In the genomic region with DNA sequence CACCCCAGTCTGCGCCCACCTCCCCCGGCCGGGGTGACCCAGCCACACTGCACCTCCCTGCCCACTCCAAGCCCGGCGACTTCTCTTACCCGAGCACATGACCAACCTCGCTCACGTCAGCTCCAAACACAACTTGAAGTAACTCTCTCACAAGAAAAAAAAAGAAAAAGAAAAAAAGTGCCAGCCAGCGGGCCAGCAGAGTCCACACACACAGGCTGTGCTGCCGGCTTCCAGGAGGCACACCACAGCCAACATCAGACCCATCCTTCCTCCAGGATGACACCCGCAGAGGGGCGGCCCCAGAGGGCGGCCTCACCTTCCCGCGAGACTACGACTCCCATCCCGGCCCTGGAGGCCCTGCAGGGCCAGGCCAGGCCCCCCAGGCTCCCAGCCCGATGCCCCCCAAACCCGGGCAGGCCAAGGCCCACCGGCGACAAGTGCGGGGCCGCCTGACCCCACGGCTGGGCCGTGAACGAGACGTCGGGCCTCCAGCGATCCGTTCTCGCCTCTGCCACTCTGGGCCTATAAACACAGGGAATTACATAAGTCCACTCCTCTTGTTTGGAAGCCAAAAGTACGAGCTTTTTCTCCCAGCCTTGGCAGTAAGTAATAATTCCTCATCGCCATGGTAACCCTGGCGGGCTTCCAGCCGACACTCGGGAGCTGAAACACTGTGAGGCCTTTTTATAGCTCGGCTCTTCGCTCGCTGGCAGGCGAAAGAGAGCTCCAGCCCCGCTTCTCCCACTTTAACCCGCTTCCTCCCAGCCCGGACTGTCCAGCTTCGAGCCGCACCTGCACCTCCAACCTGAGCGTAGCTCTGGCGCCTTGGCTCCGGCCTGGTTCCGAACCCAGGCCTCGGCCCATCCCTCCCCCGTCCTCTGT, we compare ENCODE assay signal across 1 cellular context.
TF ChIP-seq lines count a peak whose summit lies in the region.

No MANE protein-coding gene starts in this region.

TF ChIP-seq in HepG2, 621 proteins besides CTCF, POLR2A, EP300 and RAD21 (continued from another document and continues in another):
- TF ChIP-seq, protein P1, sequence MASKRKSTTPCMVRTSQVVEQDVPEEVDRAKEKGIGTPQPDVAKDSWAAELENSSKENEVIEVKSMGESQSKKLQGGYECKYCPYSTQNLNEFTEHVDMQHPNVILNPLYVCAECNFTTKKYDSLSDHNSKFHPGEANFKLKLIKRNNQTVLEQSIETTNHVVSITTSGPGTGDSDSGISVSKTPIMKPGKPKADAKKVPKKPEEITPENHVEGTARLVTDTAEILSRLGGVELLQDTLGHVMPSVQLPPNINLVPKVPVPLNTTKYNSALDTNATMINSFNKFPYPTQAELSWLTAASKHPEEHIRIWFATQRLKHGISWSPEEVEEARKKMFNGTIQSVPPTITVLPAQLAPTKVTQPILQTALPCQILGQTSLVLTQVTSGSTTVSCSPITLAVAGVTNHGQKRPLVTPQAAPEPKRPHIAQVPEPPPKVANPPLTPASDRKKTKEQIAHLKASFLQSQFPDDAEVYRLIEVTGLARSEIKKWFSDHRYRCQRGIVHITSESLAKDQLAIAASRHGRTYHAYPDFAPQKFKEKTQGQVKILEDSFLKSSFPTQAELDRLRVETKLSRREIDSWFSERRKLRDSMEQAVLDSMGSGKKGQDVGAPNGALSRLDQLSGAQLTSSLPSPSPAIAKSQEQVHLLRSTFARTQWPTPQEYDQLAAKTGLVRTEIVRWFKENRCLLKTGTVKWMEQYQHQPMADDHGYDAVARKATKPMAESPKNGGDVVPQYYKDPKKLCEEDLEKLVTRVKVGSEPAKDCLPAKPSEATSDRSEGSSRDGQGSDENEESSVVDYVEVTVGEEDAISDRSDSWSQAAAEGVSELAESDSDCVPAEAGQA (IDR thresholded peaks at IDR 0.05; ENCODE audit: low read depth) = no peak
- TF ChIP-seq, protein P1 (CRISPR knock-in tag; IDR thresholded peaks at IDR 0.05; ENCODE audit: borderline replicate concordance) = peak; percentile 75; the same call in 1 of the 2 replicates
- TF ChIP-seq, protein P2, sequence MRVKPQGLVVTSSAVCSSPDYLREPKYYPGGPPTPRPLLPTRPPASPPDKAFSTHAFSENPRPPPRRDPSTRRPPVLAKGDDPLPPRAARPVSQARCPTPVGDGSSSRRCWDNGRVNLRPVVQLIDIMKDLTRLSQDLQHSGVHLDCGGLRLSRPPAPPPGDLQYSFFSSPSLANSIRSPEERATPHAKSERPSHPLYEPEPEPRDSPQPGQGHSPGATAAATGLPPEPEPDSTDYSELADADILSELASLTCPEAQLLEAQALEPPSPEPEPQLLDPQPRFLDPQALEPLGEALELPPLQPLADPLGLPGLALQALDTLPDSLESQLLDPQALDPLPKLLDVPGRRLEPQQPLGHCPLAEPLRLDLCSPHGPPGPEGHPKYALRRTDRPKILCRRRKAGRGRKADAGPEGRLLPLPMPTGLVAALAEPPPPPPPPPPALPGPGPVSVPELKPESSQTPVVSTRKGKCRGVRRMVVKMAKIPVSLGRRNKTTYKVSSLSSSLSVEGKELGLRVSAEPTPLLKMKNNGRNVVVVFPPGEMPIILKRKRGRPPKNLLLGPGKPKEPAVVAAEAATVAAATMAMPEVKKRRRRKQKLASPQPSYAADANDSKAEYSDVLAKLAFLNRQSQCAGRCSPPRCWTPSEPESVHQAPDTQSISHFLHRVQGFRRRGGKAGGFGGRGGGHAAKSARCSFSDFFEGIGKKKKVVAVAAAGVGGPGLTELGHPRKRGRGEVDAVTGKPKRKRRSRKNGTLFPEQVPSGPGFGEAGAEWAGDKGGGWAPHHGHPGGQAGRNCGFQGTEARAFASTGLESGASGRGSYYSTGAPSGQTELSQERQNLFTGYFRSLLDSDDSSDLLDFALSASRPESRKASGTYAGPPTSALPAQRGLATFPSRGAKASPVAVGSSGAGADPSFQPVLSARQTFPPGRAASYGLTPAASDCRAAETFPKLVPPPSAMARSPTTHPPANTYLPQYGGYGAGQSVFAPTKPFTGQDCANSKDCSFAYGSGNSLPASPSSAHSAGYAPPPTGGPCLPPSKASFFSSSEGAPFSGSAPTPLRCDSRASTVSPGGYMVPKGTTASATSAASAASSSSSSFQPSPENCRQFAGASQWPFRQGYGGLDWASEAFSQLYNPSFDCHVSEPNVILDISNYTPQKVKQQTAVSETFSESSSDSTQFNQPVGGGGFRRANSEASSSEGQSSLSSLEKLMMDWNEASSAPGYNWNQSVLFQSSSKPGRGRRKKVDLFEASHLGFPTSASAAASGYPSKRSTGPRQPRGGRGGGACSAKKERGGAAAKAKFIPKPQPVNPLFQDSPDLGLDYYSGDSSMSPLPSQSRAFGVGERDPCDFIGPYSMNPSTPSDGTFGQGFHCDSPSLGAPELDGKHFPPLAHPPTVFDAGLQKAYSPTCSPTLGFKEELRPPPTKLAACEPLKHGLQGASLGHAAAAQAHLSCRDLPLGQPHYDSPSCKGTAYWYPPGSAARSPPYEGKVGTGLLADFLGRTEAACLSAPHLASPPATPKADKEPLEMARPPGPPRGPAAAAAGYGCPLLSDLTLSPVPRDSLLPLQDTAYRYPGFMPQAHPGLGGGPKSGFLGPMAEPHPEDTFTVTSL (CRISPR knock-in tag; IDR thresholded peaks at IDR 0.05; ENCODE audit: borderline replicate concordance) = peak; percentile 71; the same call in 1 of the 2 replicates
- no peak for TF ChIP-seq ZFP82 (CRISPR knock-in tag; IDR thresholded peaks at IDR 0.05; ENCODE audit: borderline replicate concordance)
- TF ChIP-seq BCL6 (CRISPR knock-in tag; IDR thresholded peaks at IDR 0.05) = peak; percentile 9; the same call in 1 of the 2 replicates
- TF ChIP-seq NFRKB (IDR thresholded peaks at IDR 0.05) = no peak
- peak; percentile 61; the same call in 1 of the 2 replicates for TF ChIP-seq SALL1 (CRISPR knock-in tag; IDR thresholded peaks at IDR 0.05)
- TF ChIP-seq ZFX (CRISPR knock-in tag; IDR thresholded peaks at IDR 0.05; ENCODE audit: low read depth) = peak; percentile 99
- TF ChIP-seq, protein P3, sequence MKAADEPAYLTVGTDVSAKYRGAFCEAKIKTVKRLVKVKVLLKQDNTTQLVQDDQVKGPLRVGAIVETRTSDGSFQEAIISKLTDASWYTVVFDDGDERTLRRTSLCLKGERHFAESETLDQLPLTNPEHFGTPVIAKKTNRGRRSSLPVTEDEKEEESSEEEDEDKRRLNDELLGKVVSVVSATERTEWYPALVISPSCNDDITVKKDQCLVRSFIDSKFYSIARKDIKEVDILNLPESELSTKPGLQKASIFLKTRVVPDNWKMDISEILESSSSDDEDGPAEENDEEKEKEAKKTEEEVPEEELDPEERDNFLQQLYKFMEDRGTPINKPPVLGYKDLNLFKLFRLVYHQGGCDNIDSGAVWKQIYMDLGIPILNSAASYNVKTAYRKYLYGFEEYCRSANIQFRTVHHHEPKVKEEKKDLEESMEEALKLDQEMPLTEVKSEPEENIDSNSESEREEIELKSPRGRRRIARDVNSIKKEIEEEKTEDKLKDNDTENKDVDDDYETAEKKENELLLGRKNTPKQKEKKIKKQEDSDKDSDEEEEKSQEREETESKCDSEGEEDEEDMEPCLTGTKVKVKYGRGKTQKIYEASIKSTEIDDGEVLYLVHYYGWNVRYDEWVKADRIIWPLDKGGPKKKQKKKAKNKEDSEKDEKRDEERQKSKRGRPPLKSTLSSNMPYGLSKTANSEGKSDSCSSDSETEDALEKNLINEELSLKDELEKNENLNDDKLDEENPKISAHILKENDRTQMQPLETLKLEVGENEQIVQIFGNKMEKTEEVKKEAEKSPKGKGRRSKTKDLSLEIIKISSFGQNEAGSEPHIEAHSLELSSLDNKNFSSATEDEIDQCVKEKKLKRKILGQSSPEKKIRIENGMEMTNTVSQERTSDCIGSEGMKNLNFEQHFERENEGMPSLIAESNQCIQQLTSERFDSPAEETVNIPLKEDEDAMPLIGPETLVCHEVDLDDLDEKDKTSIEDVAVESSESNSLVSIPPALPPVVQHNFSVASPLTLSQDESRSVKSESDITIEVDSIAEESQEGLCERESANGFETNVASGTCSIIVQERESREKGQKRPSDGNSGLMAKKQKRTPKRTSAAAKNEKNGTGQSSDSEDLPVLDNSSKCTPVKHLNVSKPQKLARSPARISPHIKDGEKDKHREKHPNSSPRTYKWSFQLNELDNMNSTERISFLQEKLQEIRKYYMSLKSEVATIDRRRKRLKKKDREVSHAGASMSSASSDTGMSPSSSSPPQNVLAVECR (CRISPR knock-in tag; IDR thresholded peaks at IDR 0.05; ENCODE audit: borderline replicate concordance) = peak; percentile 70
- TF ChIP-seq ELF3 (CRISPR knock-in tag; IDR thresholded peaks at IDR 0.05) = 0 out of 2 replicates have a peak, but pooled peaks have one; percentile 12
- no peak for TF ChIP-seq SMAD1 (CRISPR knock-in tag; IDR thresholded peaks at IDR 0.05; ENCODE audit: borderline replicate concordance, low read depth)
- TF ChIP-seq ERF (CRISPR knock-in tag; IDR thresholded peaks at IDR 0.05) = 0 out of 2 replicates have a peak, but pooled peaks have one; percentile 53
- peak; percentile 53; the same call in 1 of the 2 replicates for TF ChIP-seq SMYD3 (CRISPR knock-in tag; IDR thresholded peaks at IDR 0.05)
- TF ChIP-seq ZNF605 (CRISPR knock-in tag; IDR thresholded peaks at IDR 0.05) = peak; percentile 79
- peak; percentile 84 for TF ChIP-seq ZNF367 (CRISPR knock-in tag; IDR thresholded peaks at IDR 0.05; ENCODE audit: borderline replicate concordance)
- no peak for TF ChIP-seq HNRNPK (IDR thresholded peaks at IDR 0.05; ENCODE audit: low read depth, low read length, poor library complexity, severe bottlenecking)
- TF ChIP-seq, protein P4, sequence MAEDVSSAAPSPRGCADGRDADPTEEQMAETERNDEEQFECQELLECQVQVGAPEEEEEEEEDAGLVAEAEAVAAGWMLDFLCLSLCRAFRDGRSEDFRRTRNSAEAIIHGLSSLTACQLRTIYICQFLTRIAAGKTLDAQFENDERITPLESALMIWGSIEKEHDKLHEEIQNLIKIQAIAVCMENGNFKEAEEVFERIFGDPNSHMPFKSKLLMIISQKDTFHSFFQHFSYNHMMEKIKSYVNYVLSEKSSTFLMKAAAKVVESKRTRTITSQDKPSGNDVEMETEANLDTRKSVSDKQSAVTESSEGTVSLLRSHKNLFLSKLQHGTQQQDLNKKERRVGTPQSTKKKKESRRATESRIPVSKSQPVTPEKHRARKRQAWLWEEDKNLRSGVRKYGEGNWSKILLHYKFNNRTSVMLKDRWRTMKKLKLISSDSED (CRISPR knock-in tag; IDR thresholded peaks at IDR 0.05) = no peak
- peak; percentile 67 for TF ChIP-seq POLR2G (IDR thresholded peaks at IDR 0.05; ENCODE audit: low read depth, low read length)
- TF ChIP-seq TBP (CRISPR knock-in tag; IDR thresholded peaks at IDR 0.05) = no peak; the same call in 1 of the 2 replicates
- peak; percentile 55 for TF ChIP-seq RBM22 (optimal IDR thresholded peaks at IDR 0.05; ENCODE audit: low read length)
- no peak for TF ChIP-seq ZNF75D (CRISPR knock-in tag; IDR thresholded peaks at IDR 0.05; ENCODE audit: borderline replicate concordance)
- no peak for TF ChIP-seq CBX2 (IDR thresholded peaks at IDR 0.05; ENCODE audit: low read depth, low read length)
- no peak for TF ChIP-seq CBX2 (CRISPR knock-in tag; IDR thresholded peaks at IDR 0.05; ENCODE audit: low read depth)
- TF ChIP-seq ZNF468 (CRISPR knock-in tag; IDR thresholded peaks at IDR 0.05) = no peak
- TF ChIP-seq YY1 (IDR thresholded peaks at IDR 0.05; ENCODE audit: insufficient read depth, insufficient replicate concordance, low read depth, low read length) = peak; percentile 68
- peak; percentile 62 for TF ChIP-seq AGO2 (optimal IDR thresholded peaks at IDR 0.05; ENCODE audit: low read depth, low read length)
- TF ChIP-seq, protein P5, sequence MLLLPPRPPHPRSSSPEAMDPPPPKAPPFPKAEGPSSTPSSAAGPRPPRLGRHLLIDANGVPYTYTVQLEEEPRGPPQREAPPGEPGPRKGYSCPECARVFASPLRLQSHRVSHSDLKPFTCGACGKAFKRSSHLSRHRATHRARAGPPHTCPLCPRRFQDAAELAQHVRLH (CRISPR knock-in tag; IDR thresholded peaks at IDR 0.05; ENCODE audit: borderline replicate concordance, low read depth) = peak; percentile 21; the same call in 1 of the 2 replicates
- no peak for TF ChIP-seq ELF1 (CRISPR knock-in tag; IDR thresholded peaks at IDR 0.05)
- TF ChIP-seq ATF7 (IDR thresholded peaks at IDR 0.05) = no peak
- TF ChIP-seq ATF7 (CRISPR knock-in tag; IDR thresholded peaks at IDR 0.05) = peak; percentile 64
- TF ChIP-seq, protein P6, sequence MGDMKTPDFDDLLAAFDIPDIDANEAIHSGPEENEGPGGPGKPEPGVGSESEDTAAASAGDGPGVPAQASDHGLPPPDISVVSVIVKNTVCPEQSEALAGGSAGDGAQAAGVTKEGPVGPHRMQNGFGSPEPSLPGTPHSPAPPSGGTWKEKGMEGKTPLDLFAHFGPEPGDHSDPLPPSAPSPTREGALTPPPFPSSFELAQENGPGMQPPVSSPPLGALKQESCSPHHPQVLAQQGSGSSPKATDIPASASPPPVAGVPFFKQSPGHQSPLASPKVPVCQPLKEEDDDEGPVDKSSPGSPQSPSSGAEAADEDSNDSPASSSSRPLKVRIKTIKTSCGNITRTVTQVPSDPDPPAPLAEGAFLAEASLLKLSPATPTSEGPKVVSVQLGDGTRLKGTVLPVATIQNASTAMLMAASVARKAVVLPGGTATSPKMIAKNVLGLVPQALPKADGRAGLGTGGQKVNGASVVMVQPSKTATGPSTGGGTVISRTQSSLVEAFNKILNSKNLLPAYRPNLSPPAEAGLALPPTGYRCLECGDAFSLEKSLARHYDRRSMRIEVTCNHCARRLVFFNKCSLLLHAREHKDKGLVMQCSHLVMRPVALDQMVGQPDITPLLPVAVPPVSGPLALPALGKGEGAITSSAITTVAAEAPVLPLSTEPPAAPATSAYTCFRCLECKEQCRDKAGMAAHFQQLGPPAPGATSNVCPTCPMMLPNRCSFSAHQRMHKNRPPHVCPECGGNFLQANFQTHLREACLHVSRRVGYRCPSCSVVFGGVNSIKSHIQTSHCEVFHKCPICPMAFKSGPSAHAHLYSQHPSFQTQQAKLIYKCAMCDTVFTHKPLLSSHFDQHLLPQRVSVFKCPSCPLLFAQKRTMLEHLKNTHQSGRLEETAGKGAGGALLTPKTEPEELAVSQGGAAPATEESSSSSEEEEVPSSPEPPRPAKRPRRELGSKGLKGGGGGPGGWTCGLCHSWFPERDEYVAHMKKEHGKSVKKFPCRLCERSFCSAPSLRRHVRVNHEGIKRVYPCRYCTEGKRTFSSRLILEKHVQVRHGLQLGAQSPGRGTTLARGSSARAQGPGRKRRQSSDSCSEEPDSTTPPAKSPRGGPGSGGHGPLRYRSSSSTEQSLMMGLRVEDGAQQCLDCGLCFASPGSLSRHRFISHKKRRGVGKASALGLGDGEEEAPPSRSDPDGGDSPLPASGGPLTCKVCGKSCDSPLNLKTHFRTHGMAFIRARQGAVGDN (CRISPR knock-in tag; IDR thresholded peaks at IDR 0.05) = peak; percentile 89
- no peak for TF ChIP-seq TRIM24 (CRISPR knock-in tag; IDR thresholded peaks at IDR 0.05)
- TF ChIP-seq ZNF350 (CRISPR knock-in tag; IDR thresholded peaks at IDR 0.05; ENCODE audit: borderline replicate concordance, low read depth) = peak; percentile 29; the same call in 1 of the 2 replicates
